In the genomic region with DNA sequence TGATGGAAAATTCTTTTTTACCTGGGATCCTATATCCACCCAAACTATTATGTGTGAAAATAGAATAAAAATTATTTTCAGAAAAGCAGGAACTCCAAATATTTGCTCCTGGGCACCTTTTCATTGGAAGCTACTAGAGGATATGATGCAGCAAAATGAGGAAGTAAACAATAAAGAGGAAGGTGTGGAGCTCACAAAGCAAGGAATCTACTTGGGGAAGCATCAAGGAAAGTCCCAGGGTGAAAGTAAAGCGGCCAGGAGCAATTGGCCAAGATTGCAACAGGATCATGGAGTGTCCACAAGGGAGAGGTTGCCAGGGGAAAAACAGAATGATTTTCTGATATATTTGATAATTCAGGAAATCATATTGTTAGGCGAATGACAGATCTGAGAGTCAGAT, we compare ENCODE assay signal across 20 cellular contexts.
A peak's percentile ranks its signal among the peaks of the same experiment; 100 is the strongest.
DNase-seq lines count a peak whose midpoint lies in the region; ATAC-seq and TF ChIP-seq lines count a peak whose summit lies in the region.
"Had no signal": no experiment of that assay in that cellular context is flagged by ENCODE, and none has a peak within 500 bp of the region (broad histone marks: within the 10 kb centered on the region; RNA-seq: fewer than 3 reads in every experiment).

No MANE protein-coding gene starts in this region.

- H3K36me3 ChIP-seq in Caco-2 (ENCODE audit: control insufficient read depth, insufficient read depth, low read length): no peaks in the 10 kb centered on the region
- H3K36me3 ChIP-seq: thoracic aorta had no signal

- CTCF ChIA-PET in activated B cell treated with CpG ODN at 0.5 μM for 24 hours (lab: Charles Lee): no interaction called here
- CTCF ChIA-PET in Caco-2 (lab: Charles Lee): no interaction called here

- intact Hi-C loops in activated B cell treated with CpG ODN at 0.5 μM for 24 hours (cut with micrococcal nuclease): no loop called here
- intact Hi-C loops in Caco-2 (cut with micrococcal nuclease; ENCODE audit: unreplicated experiment): no loop called here

- no peaks in the 10 kb centered on the region for H3K27me3 ChIP-seq in Caco-2 (replicated peaks; ENCODE audit: control insufficient read depth, insufficient read depth, low read length)

- peaks cover 10% of the 10 kb centered on the region for H3K9me3 ChIP-seq in Caco-2

- H3K4me3 ChIP-seq in Caco-2 (ENCODE audit: low read depth, low read length): no peak overlapping the region
- H3K4me3 ChIP-seq: SK-N-MC, thoracic aorta had no signal

- BruUV-seq in Caco-2 (replicated peaks; lab: Mats Ljungman, UMichigan): no TSS peak

- H3K4me1 Mint-ChIP-seq in activated B cell treated with CpG ODN at 0.5 μM for 24 hours (peaks cover 30% of the 10 kb centered on the region), Caco-2 (ENCODE audit: low read depth, unreplicated experiment) (no peaks in the 10 kb centered on the region)

- H3K27ac Mint-ChIP-seq in activated B cell treated with CpG ODN at 0.5 μM for 24 hours (peak overlapping the region; percentile 54), Caco-2 (ENCODE audit: unreplicated experiment) (no peak overlapping the region)
- H3K27ac Mint-ChIP-seq: activated T-helper 2 cell treated with anti-CD3 and anti-CD28 coated beads, Interferon-gamma antibody, Interleukin-2, Interleukin-4, amounts not matched to agents 10 μg/mL and 5 μg/mL and 100 μg/mL, durations not matched to agents 14 hours and 24 hours and 36 hours had no signal

- peak; percentile 25 for DNase-seq in NOMO-1 treated with DMSO at 0.1 percent for 48 hours (lab: John Stamatoyannopoulos, UW; ENCODE audit: unreplicated experiment)
- DNase-seq in NOMO-1 treated with dmso at 0.1 percent for 144 hours (lab: John Stamatoyannopoulos, UW; ENCODE audit: unreplicated experiment): no peak
- DNase-seq in GF-D8 (lab: John Stamatoyannopoulos, UW): peak; percentile 26
- DNase-seq in activated B cell treated with CpG ODN at 0.5 μM for 24 hours: no peak
- peak; percentile 22 for DNase-seq in medulla oblongata (ENCODE audit: extremely low spot score)
- no peak for DNase-seq in Caco-2
- no peak for DNase-seq in superior temporal gyrus (ENCODE audit: extremely low spot score)
- no peak for DNase-seq in activated gamma-delta T cell treated with Interleukin-2 at 50 U/mL for 16 hours
- DNase-seq: 8988T; activated CD4-positive, alpha-beta T cell treated with anti-CD3 and anti-CD28 coated beads, Interleukin-2, amount 50 U/mL, for 4 hours; effector CD8-positive, alpha-beta T cell; hippocampal formation; Karpas-422; NCI-H1436; NCI-H774; small intestine; stimulated activated CD4-positive, alpha-beta T cell treated with anti-CD3 and anti-CD28 coated beads, Interleukin-4, amount 100 ng/mL, for 1 hour had no signal

- H3K4me3 Mint-ChIP-seq in activated B cell treated with CpG ODN at 0.5 μM for 24 hours (no peak overlapping the region), Caco-2 (ENCODE audit: unreplicated experiment) (no peak overlapping the region)

- POLR2A ChIA-PET in activated B cell treated with CpG ODN at 0.5 μM for 24 hours (lab: Charles Lee): interaction anchor here (1.5 kb wide), 1 partner anchor 16 kb away, joined by 5 read pairs; no protein-coding TSS in a partner anchor
- POLR2A ChIA-PET in Caco-2 (lab: Charles Lee): no interaction called here

- H3K9me3 Mint-ChIP-seq in activated B cell treated with CpG ODN at 0.5 μM for 24 hours: peaks cover 8% of the 10 kb centered on the region
- no peaks in the 10 kb centered on the region for H3K9me3 Mint-ChIP-seq in Caco-2 (ENCODE audit: unreplicated experiment)

- no peak for ATAC-seq in activated B cell treated with CpG ODN at 0.5 μM for 24 hours (ENCODE audit: low read depth)

- no peak for TF ChIP-seq CTCF in activated B cell treated with CpG ODN at 0.5 μM for 24 hours (IDR thresholded peaks at IDR 0.05)
- no peak for TF ChIP-seq CTCF in Caco-2 (IDR thresholded peaks at IDR 0.05; ENCODE audit: insufficient read depth in 1 of 2, low read depth in 1 of 2, low read length in 1 of 2, severe bottlenecking in 1 of 2, unreplicated experiment in 1 of 2)

- H3K27me3 Mint-ChIP-seq in activated B cell treated with CpG ODN at 0.5 μM for 24 hours (no peaks in the 10 kb centered on the region), Caco-2 (ENCODE audit: insufficient read depth, unreplicated experiment) (peaks cover 2% of the 10 kb centered on the region)

- no peaks in the 10 kb centered on the region for H3K4me1 ChIP-seq in Caco-2

- peaks cover 63% of the 10 kb centered on the region for H3K36me3 Mint-ChIP-seq in activated B cell treated with CpG ODN at 0.5 μM for 24 hours (ENCODE audit: low read depth)
- no peaks in the 10 kb centered on the region for H3K36me3 Mint-ChIP-seq in Caco-2 (ENCODE audit: insufficient read depth, unreplicated experiment)

Comparison
In these comparisons a context has a peak if more than half of its experiments do, and no peak if none do; other contexts are left out.
1. DNase-seq: peak in NOMO-1 treated with DMSO at 0.1 percent for 48 hours (single experiment), GF-D8 (single experiment) and medulla oblongata (single experiment); none in NOMO-1 treated with dmso at 0.1 percent for 144 hours (single experiment), activated B cell treated with CpG ODN at 0.5 μM for 24 hours (single experiment), Caco-2 (0 of 2), superior temporal gyrus (single experiment) and activated gamma-delta T cell treated with Interleukin-2 at 50 U/mL for 16 hours (single experiment).